13 cellular contexts compared by ENCODE assay signal in genomic region chr5:103919526-103919925, GRCh38.
"Had no signal": no experiment of that assay in that cellular context is flagged by ENCODE, and none has a peak within 500 bp of the region (broad histone marks: within the 10 kb centered on the region; RNA-seq: fewer than 3 reads in every experiment).

No MANE protein-coding gene starts in this region.

- H3K36me3 Mint-ChIP-seq: activated naive CD8-positive, alpha-beta T cell; type B pancreatic cell had no signal

- H3K9me3 Mint-ChIP-seq: type B pancreatic cell had no signal

- DNase-seq: activated CD4-positive, alpha-beta T cell treated with anti-CD3 and anti-CD28 coated beads, Interleukin-2, amount 50 U/mL, for 1 hour; activated T-cell treated with anti-CD3 and anti-CD28 coated beads, Interleukin-2, amount 50 U/mL, for 1 hour; cerebellar nuclear complex; foreskin fibroblast; left ventricle myocardium superior; sigmoid colon; stimulated activated CD4-positive, alpha-beta T cell treated with anti-CD3 and anti-CD28 coated beads, Interleukin-2, amount 100 ng/mL, for 48 hours; stimulated activated naive CD4-positive, alpha-beta T cell treated with Interleukin-2 at 50 U/mL for 16 hours had no signal

- H3K27me3 ChIP-seq: neutrophil, sigmoid colon had no signal

- H3K27me3 Mint-ChIP-seq: activated naive CD8-positive, alpha-beta T cell; type B pancreatic cell had no signal

- H3K27ac ChIP-seq: neutrophil, prostate gland, sigmoid colon had no signal

- H3K9me3 ChIP-seq: neutrophil, prostate gland, sigmoid colon had no signal

- H3K27ac Mint-ChIP-seq: activated naive CD8-positive, alpha-beta T cell; type B pancreatic cell had no signal

- H3K4me3 Mint-ChIP-seq: activated naive CD8-positive, alpha-beta T cell; type B pancreatic cell had no signal

- ATAC-seq: esophagus mucosa, left ventricle myocardium superior had no signal

- H3K36me3 ChIP-seq: neutrophil, prostate gland, sigmoid colon had no signal

- H3K4me1 ChIP-seq: prostate gland, sigmoid colon had no signal

- H3K4me3 ChIP-seq: prostate gland, sigmoid colon had no signal
